ENCODE assay signal across 1 cellular context in the genomic region with DNA sequence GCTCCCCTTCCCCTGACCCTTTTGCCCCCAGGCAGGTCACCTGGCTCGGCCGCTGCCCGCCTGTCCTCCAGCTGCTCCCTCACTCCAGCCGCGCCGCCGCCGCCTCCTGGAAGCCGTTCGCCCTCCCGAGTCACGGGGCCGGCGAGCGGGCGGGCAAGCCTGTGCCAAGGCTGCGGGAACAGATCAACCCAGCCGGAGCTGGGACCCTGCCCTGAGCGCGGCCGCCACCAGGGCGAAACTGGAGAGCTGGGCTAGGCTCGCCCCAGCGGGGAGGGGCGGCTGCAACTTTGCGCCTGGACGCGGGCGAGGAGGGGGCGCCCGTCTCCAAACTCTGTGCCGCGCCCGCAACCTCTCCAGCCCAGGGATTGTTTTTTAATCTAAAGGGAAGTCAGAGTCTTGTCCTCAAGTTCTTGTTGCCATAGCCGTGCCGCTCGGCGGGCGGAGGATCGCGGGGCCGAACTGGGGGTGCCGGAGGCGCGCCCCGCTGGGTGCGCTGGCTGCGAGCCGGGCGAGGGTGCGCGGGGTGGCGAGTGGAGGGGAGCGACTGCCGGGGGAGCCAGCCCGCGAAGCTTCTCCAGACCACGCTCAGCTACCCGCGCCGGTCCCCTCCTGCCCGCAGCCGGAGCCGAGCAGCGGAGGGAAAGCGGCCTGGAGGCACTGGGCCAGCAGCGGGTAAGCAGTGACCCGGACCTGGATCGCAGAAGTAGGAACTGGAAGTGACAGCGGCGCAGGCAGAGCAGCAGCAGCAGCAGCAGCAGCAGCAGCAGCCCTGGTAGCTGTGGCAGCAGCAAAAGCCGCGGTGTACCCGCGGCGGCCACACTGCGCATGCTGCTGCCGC.
TF ChIP-seq lines count a peak whose summit lies in the region.

No MANE protein-coding gene starts in this region.

TF ChIP-seq in HEK293, 187 proteins besides CTCF, POLR2A, EP300 and RAD21 (continued from another document):
- TF ChIP-seq, protein P1, sequence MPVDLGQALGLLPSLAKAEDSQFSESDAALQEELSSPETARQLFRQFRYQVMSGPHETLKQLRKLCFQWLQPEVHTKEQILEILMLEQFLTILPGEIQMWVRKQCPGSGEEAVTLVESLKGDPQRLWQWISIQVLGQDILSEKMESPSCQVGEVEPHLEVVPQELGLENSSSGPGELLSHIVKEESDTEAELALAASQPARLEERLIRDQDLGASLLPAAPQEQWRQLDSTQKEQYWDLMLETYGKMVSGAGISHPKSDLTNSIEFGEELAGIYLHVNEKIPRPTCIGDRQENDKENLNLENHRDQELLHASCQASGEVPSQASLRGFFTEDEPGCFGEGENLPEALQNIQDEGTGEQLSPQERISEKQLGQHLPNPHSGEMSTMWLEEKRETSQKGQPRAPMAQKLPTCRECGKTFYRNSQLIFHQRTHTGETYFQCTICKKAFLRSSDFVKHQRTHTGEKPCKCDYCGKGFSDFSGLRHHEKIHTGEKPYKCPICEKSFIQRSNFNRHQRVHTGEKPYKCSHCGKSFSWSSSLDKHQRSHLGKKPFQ (tag by site-specific recombination; IDR thresholded peaks at IDR 0.05) = no peak
- peak; percentile 13; the same call in 1 of the 2 replicates for TF ChIP-seq KLF1 (tag by site-specific recombination; IDR thresholded peaks at IDR 0.05)
- 0 out of 2 replicates have a peak, but pooled peaks have one; percentile 16 for TF ChIP-seq ZNF391 (tag by site-specific recombination; IDR thresholded peaks at IDR 0.05; ENCODE audit: borderline replicate concordance, low read depth)
- TF ChIP-seq, protein P2, sequence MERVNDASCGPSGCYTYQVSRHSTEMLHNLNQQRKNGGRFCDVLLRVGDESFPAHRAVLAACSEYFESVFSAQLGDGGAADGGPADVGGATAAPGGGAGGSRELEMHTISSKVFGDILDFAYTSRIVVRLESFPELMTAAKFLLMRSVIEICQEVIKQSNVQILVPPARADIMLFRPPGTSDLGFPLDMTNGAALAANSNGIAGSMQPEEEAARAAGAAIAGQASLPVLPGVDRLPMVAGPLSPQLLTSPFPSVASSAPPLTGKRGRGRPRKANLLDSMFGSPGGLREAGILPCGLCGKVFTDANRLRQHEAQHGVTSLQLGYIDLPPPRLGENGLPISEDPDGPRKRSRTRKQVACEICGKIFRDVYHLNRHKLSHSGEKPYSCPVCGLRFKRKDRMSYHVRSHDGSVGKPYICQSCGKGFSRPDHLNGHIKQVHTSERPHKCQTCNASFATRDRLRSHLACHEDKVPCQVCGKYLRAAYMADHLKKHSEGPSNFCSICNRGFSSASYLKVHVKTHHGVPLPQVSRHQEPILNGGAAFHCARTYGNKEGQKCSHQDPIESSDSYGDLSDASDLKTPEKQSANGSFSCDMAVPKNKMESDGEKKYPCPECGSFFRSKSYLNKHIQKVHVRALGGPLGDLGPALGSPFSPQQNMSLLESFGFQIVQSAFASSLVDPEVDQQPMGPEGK (tag by site-specific recombination; IDR thresholded peaks at IDR 0.05) = 0 out of 2 replicates have a peak, but pooled peaks have one; percentile 62
- TF ChIP-seq ZBTB8A (tag by site-specific recombination; IDR thresholded peaks at IDR 0.05) = peak; percentile 96
- peak; percentile 89 for TF ChIP-seq ZNF335 (tag by site-specific recombination; conservative IDR thresholded peaks at IDR 0.05)
- no peak for TF ChIP-seq IKZF3 (tag by site-specific recombination; IDR thresholded peaks at IDR 0.05)
- peak; percentile 66; the same call in 1 of the 2 replicates for TF ChIP-seq ZBTB20 (tag by site-specific recombination; IDR thresholded peaks at IDR 0.05)
- peak; percentile 80 for TF ChIP-seq ZNF366 (tag by site-specific recombination; conservative IDR thresholded peaks at IDR 0.05)
- TF ChIP-seq ZEB2 (tag by site-specific recombination; IDR thresholded peaks at IDR 0.05) = peak; percentile 8; the same call in 1 of the 2 replicates
- peak; percentile 45; the same call in 1 of the 2 replicates for TF ChIP-seq ZNF341 (tag by site-specific recombination; IDR thresholded peaks at IDR 0.05; ENCODE audit: low read depth)
- peak; percentile 45 for TF ChIP-seq ZNF394 (tag by site-specific recombination; IDR thresholded peaks at IDR 0.05; ENCODE audit: borderline replicate concordance)
- no peak for TF ChIP-seq REPIN1 (tag by site-specific recombination; IDR thresholded peaks at IDR 0.05; ENCODE audit: low read depth)
- TF ChIP-seq, protein P3, sequence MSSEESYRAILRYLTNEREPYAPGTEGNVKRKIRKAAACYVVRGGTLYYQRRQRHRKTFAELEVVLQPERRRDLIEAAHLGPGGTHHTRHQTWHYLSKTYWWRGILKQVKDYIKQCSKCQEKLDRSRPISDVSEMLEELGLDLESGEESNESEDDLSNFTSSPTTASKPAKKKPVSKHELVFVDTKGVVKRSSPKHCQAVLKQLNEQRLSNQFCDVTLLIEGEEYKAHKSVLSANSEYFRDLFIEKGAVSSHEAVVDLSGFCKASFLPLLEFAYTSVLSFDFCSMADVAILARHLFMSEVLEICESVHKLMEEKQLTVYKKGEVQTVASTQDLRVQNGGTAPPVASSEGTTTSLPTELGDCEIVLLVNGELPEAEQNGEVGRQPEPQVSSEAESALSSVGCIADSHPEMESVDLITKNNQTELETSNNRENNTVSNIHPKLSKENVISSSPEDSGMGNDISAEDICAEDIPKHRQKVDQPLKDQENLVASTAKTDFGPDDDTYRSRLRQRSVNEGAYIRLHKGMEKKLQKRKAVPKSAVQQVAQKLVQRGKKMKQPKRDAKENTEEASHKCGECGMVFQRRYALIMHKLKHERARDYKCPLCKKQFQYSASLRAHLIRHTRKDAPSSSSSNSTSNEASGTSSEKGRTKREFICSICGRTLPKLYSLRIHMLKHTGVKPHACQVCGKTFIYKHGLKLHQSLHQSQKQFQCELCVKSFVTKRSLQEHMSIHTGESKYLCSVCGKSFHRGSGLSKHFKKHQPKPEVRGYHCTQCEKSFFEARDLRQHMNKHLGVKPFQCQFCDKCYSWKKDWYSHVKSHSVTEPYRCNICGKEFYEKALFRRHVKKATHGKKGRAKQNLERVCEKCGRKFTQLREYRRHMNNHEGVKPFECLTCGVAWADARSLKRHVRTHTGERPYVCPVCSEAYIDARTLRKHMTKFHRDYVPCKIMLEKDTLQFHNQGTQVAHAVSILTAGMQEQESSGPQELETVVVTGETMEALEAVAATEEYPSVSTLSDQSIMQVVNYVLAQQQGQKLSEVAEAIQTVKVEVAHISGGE (tag by site-specific recombination; conservative IDR thresholded peaks at IDR 0.05; ENCODE audit: low read depth) = peak; percentile 32; the same call in 1 of the 2 replicates
- TF ChIP-seq, protein P4, sequence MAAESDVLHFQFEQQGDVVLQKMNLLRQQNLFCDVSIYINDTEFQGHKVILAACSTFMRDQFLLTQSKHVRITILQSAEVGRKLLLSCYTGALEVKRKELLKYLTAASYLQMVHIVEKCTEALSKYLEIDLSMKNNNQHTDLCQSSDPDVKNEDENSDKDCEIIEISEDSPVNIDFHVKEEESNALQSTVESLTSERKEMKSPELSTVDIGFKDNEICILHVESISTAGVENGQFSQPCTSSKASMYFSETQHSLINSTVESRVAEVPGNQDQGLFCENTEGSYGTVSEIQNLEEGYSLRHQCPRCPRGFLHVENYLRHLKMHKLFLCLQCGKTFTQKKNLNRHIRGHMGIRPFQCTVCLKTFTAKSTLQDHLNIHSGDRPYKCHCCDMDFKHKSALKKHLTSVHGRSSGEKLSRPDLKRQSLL (tag by site-specific recombination; IDR thresholded peaks at IDR 0.05) = no peak
- TF ChIP-seq, protein P5, sequence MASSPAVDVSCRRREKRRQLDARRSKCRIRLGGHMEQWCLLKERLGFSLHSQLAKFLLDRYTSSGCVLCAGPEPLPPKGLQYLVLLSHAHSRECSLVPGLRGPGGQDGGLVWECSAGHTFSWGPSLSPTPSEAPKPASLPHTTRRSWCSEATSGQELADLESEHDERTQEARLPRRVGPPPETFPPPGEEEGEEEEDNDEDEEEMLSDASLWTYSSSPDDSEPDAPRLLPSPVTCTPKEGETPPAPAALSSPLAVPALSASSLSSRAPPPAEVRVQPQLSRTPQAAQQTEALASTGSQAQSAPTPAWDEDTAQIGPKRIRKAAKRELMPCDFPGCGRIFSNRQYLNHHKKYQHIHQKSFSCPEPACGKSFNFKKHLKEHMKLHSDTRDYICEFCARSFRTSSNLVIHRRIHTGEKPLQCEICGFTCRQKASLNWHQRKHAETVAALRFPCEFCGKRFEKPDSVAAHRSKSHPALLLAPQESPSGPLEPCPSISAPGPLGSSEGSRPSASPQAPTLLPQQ (tag by site-specific recombination; IDR thresholded peaks at IDR 0.05) = peak; percentile 21; the same call in 1 of the 2 replicates
- no peak for TF ChIP-seq ZNF776 (tag by site-specific recombination; IDR thresholded peaks at IDR 0.05; ENCODE audit: borderline replicate concordance)
- peak; percentile 8; the same call in 1 of the 2 replicates for TF ChIP-seq SP7 (tag by site-specific recombination; IDR thresholded peaks at IDR 0.05)
- TF ChIP-seq ZSCAN30 (tag by site-specific recombination; IDR thresholded peaks at IDR 0.05) = peak; percentile 66
- TF ChIP-seq SP2 (tag by site-specific recombination; IDR thresholded peaks at IDR 0.05) = peak; percentile 18; the same call in 1 of the 2 replicates
- no peak for TF ChIP-seq ZNF510 (tag by site-specific recombination; IDR thresholded peaks at IDR 0.05; ENCODE audit: insufficient replicate concordance)
- TF ChIP-seq OSR2 (tag by site-specific recombination; IDR thresholded peaks at IDR 0.05) = peak; percentile 98
- TF ChIP-seq, protein P6, sequence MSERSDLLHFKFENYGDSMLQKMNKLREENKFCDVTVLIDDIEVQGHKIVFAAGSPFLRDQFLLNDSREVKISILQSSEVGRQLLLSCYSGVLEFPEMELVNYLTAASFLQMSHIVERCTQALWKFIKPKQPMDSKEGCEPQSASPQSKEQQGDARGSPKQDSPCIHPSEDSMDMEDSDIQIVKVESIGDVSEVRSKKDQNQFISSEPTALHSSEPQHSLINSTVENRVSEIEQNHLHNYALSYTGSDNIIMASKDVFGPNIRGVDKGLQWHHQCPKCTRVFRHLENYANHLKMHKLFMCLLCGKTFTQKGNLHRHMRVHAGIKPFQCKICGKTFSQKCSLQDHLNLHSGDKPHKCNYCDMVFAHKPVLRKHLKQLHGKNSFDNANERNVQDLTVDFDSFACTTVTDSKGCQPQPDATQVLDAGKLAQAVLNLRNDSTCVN (tag by site-specific recombination; optimal IDR thresholded peaks at IDR 0.05) = peak; percentile 91
- no peak for TF ChIP-seq MEIS1 (CRISPR knock-in tag; IDR thresholded peaks at IDR 0.05; ENCODE audit: borderline replicate concordance)
- 0 out of 2 replicates have a peak, but pooled peaks have one; percentile 51 for TF ChIP-seq ZNF792 (tag by site-specific recombination; IDR thresholded peaks at IDR 0.05)
- TF ChIP-seq ZNF223 (tag by site-specific recombination; IDR thresholded peaks at IDR 0.05) = no peak
- no peak for TF ChIP-seq GFI1B (tag by site-specific recombination; IDR thresholded peaks at IDR 0.05)
- TF ChIP-seq, protein P7, sequence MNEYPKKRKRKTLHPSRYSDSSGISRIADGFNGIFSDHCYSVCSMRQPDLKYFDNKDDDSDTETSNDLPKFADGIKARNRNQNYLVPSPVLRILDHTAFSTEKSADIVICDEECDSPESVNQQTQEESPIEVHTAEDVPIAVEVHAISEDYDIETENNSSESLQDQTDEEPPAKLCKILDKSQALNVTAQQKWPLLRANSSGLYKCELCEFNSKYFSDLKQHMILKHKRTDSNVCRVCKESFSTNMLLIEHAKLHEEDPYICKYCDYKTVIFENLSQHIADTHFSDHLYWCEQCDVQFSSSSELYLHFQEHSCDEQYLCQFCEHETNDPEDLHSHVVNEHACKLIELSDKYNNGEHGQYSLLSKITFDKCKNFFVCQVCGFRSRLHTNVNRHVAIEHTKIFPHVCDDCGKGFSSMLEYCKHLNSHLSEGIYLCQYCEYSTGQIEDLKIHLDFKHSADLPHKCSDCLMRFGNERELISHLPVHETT (tag by site-specific recombination; IDR thresholded peaks at IDR 0.05) = no peak
- 0 out of 2 replicates have a peak, but pooled peaks have one; percentile 13 for TF ChIP-seq KLF9 (tag by site-specific recombination; IDR thresholded peaks at IDR 0.05; ENCODE audit: low read depth)
- no peak for TF ChIP-seq ZNF571 (tag by site-specific recombination; IDR thresholded peaks at IDR 0.05)
- TF ChIP-seq, protein P8, sequence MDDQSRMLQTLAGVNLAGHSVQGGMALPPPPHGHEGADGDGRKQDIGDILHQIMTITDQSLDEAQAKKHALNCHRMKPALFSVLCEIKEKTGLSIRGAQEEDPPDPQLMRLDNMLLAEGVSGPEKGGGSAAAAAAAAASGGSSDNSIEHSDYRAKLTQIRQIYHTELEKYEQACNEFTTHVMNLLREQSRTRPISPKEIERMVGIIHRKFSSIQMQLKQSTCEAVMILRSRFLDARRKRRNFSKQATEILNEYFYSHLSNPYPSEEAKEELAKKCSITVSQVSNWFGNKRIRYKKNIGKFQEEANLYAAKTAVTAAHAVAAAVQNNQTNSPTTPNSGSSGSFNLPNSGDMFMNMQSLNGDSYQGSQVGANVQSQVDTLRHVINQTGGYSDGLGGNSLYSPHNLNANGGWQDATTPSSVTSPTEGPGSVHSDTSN (CRISPR knock-in tag; IDR thresholded peaks at IDR 0.05) = peak; percentile 46; the same call in 1 of the 2 replicates
- TF ChIP-seq ZNF629 (tag by site-specific recombination; IDR thresholded peaks at IDR 0.05) = no peak
- peak; percentile 64 for TF ChIP-seq ZNF501 (tag by site-specific recombination; IDR thresholded peaks at IDR 0.05)
- peak; percentile 97 for TF ChIP-seq ZNF169 (tag by site-specific recombination; IDR thresholded peaks at IDR 0.05)
TF ChIP-seq in HEK293: peak in this region for 29.
